ENCODE assay signal across 23 cellular contexts in genomic region chr9:16768816-16769215, GRCh38.
DNase-seq lines count a peak whose midpoint lies in the region; FAIRE-seq and TF ChIP-seq lines count a peak whose summit lies in the region.
"Had no signal": no experiment of that assay in that cellular context is flagged by ENCODE, and none has a peak within 500 bp of the region (broad histone marks: within the 10 kb centered on the region; RNA-seq: fewer than 3 reads in every experiment).

No MANE protein-coding gene starts in this region.

- H2BK12ac ChIP-seq in trophoblast cell (ENCODE audit: low read length), result no peak overlapping the region

- H3K4me3 ChIP-seq in H7 (ENCODE audit: insufficient read depth, low read depth, low read length), result no peak overlapping the region
- no peak overlapping the region for H3K4me3 ChIP-seq in NT2/D1 (ENCODE audit: insufficient read length, low read depth)
- no peak overlapping the region for H3K4me3 ChIP-seq in iPS DF 6.9 (ENCODE audit: low read length)
- no peak overlapping the region for H3K4me3 ChIP-seq in neural progenitor cell
- H3K4me3 ChIP-seq in trophoblast cell (ENCODE audit: low read depth, low read length), result no peak overlapping the region
- H3K4me3 ChIP-seq: BLaER1 treated with 17β-estradiol and CSF1 and Interleukin-3, amounts not matched to agents 10 nM and 100 nM; GM12878; Peyer's patch; SK-N-MC had no signal

- no peak overlapping the region for H3K4ac ChIP-seq in trophoblast cell (ENCODE audit: low read depth, low read length)

- peak overlapping the region; percentile 50 for H3K27ac ChIP-seq in iPS DF 6.9 (ENCODE audit: low read length)
- H3K27ac ChIP-seq in neural progenitor cell, result no peak overlapping the region
- no peak overlapping the region for H3K27ac ChIP-seq in trophoblast cell (ENCODE audit: low read depth, low read length)
- H3K27ac ChIP-seq: BLaER1 treated with 17β-estradiol and CSF1 and Interleukin-3, amounts not matched to agents 10 nM and 100 nM; Peyer's patch; SK-N-MC had no signal

- no peak overlapping the region for H3K4me2 ChIP-seq in neural progenitor cell
- no peak overlapping the region for H3K4me2 ChIP-seq in trophoblast cell (ENCODE audit: low read length)
- H3K4me2 ChIP-seq: BLaER1 treated with 17β-estradiol and CSF1 and Interleukin-3, amounts not matched to agents 10 nM and 100 nM had no signal

- H3K4me1 Mint-ChIP-seq in neural progenitor cell, result peaks cover 14% of the 10 kb centered on the region

- H3K4me3 Mint-ChIP-seq in neural progenitor cell, result no peak overlapping the region
- H3K4me3 Mint-ChIP-seq: CD4-positive, alpha-beta T cell had no signal

- H3K79me2 ChIP-seq in neural progenitor cell (ENCODE audit: low read depth) (no peaks in the 10 kb centered on the region), trophoblast cell (ENCODE audit: control insufficient read depth, insufficient read depth, low read length, poor library complexity) (no peaks in the 10 kb centered on the region)

- no peak overlapping the region for H2BK120ac ChIP-seq in trophoblast cell (ENCODE audit: insufficient read depth, low read length, poor library complexity)

- no peaks in the 10 kb centered on the region for H3K36me3 Mint-ChIP-seq in neural progenitor cell

- no peak overlapping the region for H4K91ac ChIP-seq in trophoblast cell (ENCODE audit: low read depth, low read length)

- H4K12ac ChIP-seq in trophoblast cell (ENCODE audit: low read depth, low read length), result no peak overlapping the region

- no peak overlapping the region for H3K18ac ChIP-seq in trophoblast cell (ENCODE audit: low read length)

- no peak overlapping the region for H2AK5ac ChIP-seq in trophoblast cell (ENCODE audit: low read length)

- no peaks in the 10 kb centered on the region for H3K79me1 ChIP-seq in trophoblast cell (ENCODE audit: low read length)

- TF ChIP-seq CTCF in neural progenitor cell (IDR thresholded peaks at IDR 0.05), result no peak

- H3K9me3 ChIP-seq in NT2/D1 (ENCODE audit: insufficient read depth, low read length) (no peaks in the 10 kb centered on the region), iPS DF 6.9 (ENCODE audit: control insufficient read depth, insufficient read depth, low read length) (no peaks in the 10 kb centered on the region), neural progenitor cell (ENCODE audit: low read depth) (no peaks in the 10 kb centered on the region), trophoblast cell (ENCODE audit: insufficient read depth, low read depth, low read length) (no peaks in the 10 kb centered on the region)
- H3K9me3 ChIP-seq: BLaER1 treated with 17β-estradiol and CSF1 and Interleukin-3, amounts not matched to agents 10 nM and 100 nM; Peyer's patch had no signal

- H3F3A ChIP-seq in neural progenitor cell (ENCODE audit: low read depth), result peaks cover 12% of the 10 kb centered on the region

- no peak overlapping the region for H3K27ac Mint-ChIP-seq in neural progenitor cell
- H3K27ac Mint-ChIP-seq: CD4-positive, alpha-beta T cell had no signal

- H3K23ac ChIP-seq in trophoblast cell (ENCODE audit: low read length), result no peak overlapping the region

- H3K9ac ChIP-seq in NT2/D1 (ENCODE audit: insufficient read length, low read depth) (no peak overlapping the region), neural progenitor cell (no peak overlapping the region), trophoblast cell (ENCODE audit: low read length) (no peak overlapping the region)
- H3K9ac ChIP-seq: BLaER1 treated with 17β-estradiol and CSF1 and Interleukin-3, amounts not matched to agents 10 nM and 100 nM had no signal

- H2BK5ac ChIP-seq in trophoblast cell (ENCODE audit: low read depth, low read length, poor library complexity), result no peak overlapping the region

- H3K9me3 Mint-ChIP-seq in neural progenitor cell, result no peaks in the 10 kb centered on the region
- H3K9me3 Mint-ChIP-seq: CD4-positive, alpha-beta T cell had no signal

- H3K27me3 Mint-ChIP-seq in neural progenitor cell (ENCODE audit: insufficient read depth, low read depth), result peaks cover 2% of the 10 kb centered on the region
- H3K27me3 Mint-ChIP-seq: CD4-positive, alpha-beta T cell had no signal

- H3K4me1 ChIP-seq in NT2/D1 (ENCODE audit: insufficient read depth, insufficient read length), result no peaks in the 10 kb centered on the region
- peaks cover 7% of the 10 kb centered on the region for H3K4me1 ChIP-seq in iPS DF 6.9 (ENCODE audit: control insufficient read depth, insufficient read depth, low read length)
- H3K4me1 ChIP-seq in neural progenitor cell, result peaks cover 15% of the 10 kb centered on the region
- H3K4me1 ChIP-seq in trophoblast cell (ENCODE audit: control insufficient read depth in 1 of 2, insufficient read depth in 2 of 2, low read length in 2 of 2), result no peaks in the 10 kb centered on the region
- H3K4me1 ChIP-seq: BLaER1 treated with 17β-estradiol and CSF1 and Interleukin-3, amounts not matched to agents 10 nM and 100 nM; Peyer's patch had no signal

- H3K36me3 ChIP-seq in H7 (replicated peaks; ENCODE audit: control insufficient read depth, insufficient read depth, low read length), result no peaks in the 10 kb centered on the region
- H3K36me3 ChIP-seq in NT2/D1 (ENCODE audit: insufficient read depth, insufficient read length, low read length), result no peaks in the 10 kb centered on the region
- H3K36me3 ChIP-seq in iPS DF 6.9 (ENCODE audit: control insufficient read depth, insufficient read depth, low read length), result no peaks in the 10 kb centered on the region
- no peaks in the 10 kb centered on the region for H3K36me3 ChIP-seq in neural progenitor cell
- no peaks in the 10 kb centered on the region for H3K36me3 ChIP-seq in trophoblast cell (ENCODE audit: control insufficient read depth in 1 of 2, insufficient read depth in 2 of 2, low read length in 2 of 2)
- H3K36me3 ChIP-seq: BLaER1 treated with 17β-estradiol and CSF1 and Interleukin-3, amounts not matched to agents 10 nM and 100 nM; Peyer's patch had no signal

- no CpG with 5 or more reads among the region's 6 CpGs for WGBS in iPS DF 6.9 (ENCODE audit: insufficient coverage, insufficient read length)
- WGBS in trophoblast cell (ENCODE audit: extremely low coverage, insufficient coverage, insufficient read length), result no CpG with 5 or more reads among the region's 6 CpGs

- no peak for TF ChIP-seq POLR2A in H54 (IDR thresholded peaks at IDR 0.05; ENCODE audit: low read depth, low read length)

- no peak overlapping the region for H2AFZ ChIP-seq in neural progenitor cell (replicated peaks)
- no peak overlapping the region for H2AFZ ChIP-seq in trophoblast cell (ENCODE audit: insufficient read depth, low read length, poor library complexity)

- no peaks in the 10 kb centered on the region for H4K20me1 ChIP-seq in neural progenitor cell (ENCODE audit: low read depth)

- peak; percentile 75 for DNase-seq in H7
- DNase-seq in NT2/D1 (ENCODE audit: low read depth, low spot score), result peak; percentile 52
- DNase-seq in iPS DF 6.9 (ENCODE audit: low read depth, low spot score), result peak; percentile 58
- DNase-seq in neural progenitor cell (ENCODE audit: low spot score), result peak; percentile 65
- no peak for DNase-seq in H54 (ENCODE audit: insufficient read length, low spot score)
- DNase-seq in trophoblast cell, result no peak
- DNase-seq in NOMO-1 (lab: John Stamatoyannopoulos, UW; ENCODE audit: unreplicated experiment in 2 of 2), result no peak
- DNase-seq: AML-193; CD4-positive, alpha-beta T cell; GDM1; KBM-7; MV-4-11; NCI-H1105 treated with DMSO at 0.1 percent for 48 hours; NCI-H2029; NCI-H446; NCI-H526; OCI-M1; Peyer's patch; SIG-M5 had no signal

- H3K27me3 ChIP-seq in H7 (ENCODE audit: control insufficient read depth, insufficient read depth, low read length) (no peaks in the 10 kb centered on the region), NT2/D1 (ENCODE audit: insufficient read depth, insufficient read length) (no peaks in the 10 kb centered on the region), iPS DF 6.9 (ENCODE audit: control insufficient read depth, insufficient read depth, low read length) (no peaks in the 10 kb centered on the region), neural progenitor cell (peaks cover 42% of the 10 kb centered on the region), trophoblast cell (ENCODE audit: insufficient read depth, low read length) (no peaks in the 10 kb centered on the region)
- H3K27me3 ChIP-seq: BLaER1 treated with 17β-estradiol and CSF1 and Interleukin-3, amounts not matched to agents 10 nM and 100 nM; Peyer's patch had no signal

- no peak overlapping the region for H4K8ac ChIP-seq in trophoblast cell (ENCODE audit: low read depth, low read length)

- no peak for FAIRE-seq in H54 (lab: Jason Lieb, UNC)
- FAIRE-seq: A204.1, GM12878 had no signal

- no peak overlapping the region for H3K14ac ChIP-seq in trophoblast cell (ENCODE audit: low read length)

Comparison
In these comparisons a context has a peak if more than half of its experiments do, and no peak if none do; other contexts are left out.
1. DNase-seq: peak in H7 (single experiment), NT2/D1 (single experiment), iPS DF 6.9 (single experiment) and neural progenitor cell (single experiment); none in H54 (single experiment), trophoblast cell (0 of 2) and NOMO-1 (0 of 2).